ENCODE assay signal across 1 cellular context in the genomic region with DNA sequence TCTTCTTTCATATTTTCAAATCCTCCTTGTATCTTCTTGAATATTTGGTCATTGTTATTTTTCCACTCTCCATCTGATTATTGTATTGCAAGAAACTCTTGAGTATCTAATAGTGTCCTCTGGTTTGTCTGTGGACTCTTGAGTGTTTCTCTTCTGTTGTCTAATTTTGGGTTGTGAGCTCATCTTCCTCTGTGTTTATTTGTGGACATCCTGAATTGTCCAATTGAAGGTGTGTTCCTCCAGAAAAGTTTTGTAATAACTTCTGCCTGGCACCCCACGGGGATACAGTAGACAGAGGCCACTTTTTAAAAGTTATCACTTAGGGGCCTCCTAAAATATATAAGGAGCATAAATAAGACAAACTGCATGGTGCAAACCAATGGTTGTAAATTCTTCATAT.
TF ChIP-seq lines count a peak whose summit lies in the region.

No MANE protein-coding gene starts in this region.

TF ChIP-seq in WTC11, 78 proteins besides CTCF, POLR2A, EP300 and RAD21 (continued from another document):
- TF ChIP-seq, protein P1, sequence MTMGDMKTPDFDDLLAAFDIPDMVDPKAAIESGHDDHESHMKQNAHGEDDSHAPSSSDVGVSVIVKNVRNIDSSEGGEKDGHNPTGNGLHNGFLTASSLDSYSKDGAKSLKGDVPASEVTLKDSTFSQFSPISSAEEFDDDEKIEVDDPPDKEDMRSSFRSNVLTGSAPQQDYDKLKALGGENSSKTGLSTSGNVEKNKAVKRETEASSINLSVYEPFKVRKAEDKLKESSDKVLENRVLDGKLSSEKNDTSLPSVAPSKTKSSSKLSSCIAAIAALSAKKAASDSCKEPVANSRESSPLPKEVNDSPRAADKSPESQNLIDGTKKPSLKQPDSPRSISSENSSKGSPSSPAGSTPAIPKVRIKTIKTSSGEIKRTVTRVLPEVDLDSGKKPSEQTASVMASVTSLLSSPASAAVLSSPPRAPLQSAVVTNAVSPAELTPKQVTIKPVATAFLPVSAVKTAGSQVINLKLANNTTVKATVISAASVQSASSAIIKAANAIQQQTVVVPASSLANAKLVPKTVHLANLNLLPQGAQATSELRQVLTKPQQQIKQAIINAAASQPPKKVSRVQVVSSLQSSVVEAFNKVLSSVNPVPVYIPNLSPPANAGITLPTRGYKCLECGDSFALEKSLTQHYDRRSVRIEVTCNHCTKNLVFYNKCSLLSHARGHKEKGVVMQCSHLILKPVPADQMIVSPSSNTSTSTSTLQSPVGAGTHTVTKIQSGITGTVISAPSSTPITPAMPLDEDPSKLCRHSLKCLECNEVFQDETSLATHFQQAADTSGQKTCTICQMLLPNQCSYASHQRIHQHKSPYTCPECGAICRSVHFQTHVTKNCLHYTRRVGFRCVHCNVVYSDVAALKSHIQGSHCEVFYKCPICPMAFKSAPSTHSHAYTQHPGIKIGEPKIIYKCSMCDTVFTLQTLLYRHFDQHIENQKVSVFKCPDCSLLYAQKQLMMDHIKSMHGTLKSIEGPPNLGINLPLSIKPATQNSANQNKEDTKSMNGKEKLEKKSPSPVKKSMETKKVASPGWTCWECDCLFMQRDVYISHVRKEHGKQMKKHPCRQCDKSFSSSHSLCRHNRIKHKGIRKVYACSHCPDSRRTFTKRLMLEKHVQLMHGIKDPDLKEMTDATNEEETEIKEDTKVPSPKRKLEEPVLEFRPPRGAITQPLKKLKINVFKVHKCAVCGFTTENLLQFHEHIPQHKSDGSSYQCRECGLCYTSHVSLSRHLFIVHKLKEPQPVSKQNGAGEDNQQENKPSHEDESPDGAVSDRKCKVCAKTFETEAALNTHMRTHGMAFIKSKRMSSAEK (CRISPR knock-in tag; IDR thresholded peaks at IDR 0.05; ENCODE audit: borderline replicate concordance) = no peak
- TF ChIP-seq TCF7 (CRISPR knock-in tag; IDR thresholded peaks at IDR 0.05; ENCODE audit: low read depth) (no peak), NFE2L1 (CRISPR knock-in tag; IDR thresholded peaks at IDR 0.05) (no peak), KAT7 (CRISPR knock-in tag; IDR thresholded peaks at IDR 0.05; ENCODE audit: borderline replicate concordance) (no peak), ATF1 (CRISPR knock-in tag; IDR thresholded peaks at IDR 0.05) (no peak), ELF4 (CRISPR knock-in tag; IDR thresholded peaks at IDR 0.05; ENCODE audit: low read depth) (no peak)
- TF ChIP-seq, protein P2, sequence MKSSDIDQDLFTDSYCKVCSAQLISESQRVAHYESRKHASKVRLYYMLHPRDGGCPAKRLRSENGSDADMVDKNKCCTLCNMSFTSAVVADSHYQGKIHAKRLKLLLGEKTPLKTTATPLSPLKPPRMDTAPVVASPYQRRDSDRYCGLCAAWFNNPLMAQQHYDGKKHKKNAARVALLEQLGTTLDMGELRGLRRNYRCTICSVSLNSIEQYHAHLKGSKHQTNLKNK (CRISPR knock-in tag; IDR thresholded peaks at IDR 0.05) = no peak
- TF ChIP-seq, protein P3, sequence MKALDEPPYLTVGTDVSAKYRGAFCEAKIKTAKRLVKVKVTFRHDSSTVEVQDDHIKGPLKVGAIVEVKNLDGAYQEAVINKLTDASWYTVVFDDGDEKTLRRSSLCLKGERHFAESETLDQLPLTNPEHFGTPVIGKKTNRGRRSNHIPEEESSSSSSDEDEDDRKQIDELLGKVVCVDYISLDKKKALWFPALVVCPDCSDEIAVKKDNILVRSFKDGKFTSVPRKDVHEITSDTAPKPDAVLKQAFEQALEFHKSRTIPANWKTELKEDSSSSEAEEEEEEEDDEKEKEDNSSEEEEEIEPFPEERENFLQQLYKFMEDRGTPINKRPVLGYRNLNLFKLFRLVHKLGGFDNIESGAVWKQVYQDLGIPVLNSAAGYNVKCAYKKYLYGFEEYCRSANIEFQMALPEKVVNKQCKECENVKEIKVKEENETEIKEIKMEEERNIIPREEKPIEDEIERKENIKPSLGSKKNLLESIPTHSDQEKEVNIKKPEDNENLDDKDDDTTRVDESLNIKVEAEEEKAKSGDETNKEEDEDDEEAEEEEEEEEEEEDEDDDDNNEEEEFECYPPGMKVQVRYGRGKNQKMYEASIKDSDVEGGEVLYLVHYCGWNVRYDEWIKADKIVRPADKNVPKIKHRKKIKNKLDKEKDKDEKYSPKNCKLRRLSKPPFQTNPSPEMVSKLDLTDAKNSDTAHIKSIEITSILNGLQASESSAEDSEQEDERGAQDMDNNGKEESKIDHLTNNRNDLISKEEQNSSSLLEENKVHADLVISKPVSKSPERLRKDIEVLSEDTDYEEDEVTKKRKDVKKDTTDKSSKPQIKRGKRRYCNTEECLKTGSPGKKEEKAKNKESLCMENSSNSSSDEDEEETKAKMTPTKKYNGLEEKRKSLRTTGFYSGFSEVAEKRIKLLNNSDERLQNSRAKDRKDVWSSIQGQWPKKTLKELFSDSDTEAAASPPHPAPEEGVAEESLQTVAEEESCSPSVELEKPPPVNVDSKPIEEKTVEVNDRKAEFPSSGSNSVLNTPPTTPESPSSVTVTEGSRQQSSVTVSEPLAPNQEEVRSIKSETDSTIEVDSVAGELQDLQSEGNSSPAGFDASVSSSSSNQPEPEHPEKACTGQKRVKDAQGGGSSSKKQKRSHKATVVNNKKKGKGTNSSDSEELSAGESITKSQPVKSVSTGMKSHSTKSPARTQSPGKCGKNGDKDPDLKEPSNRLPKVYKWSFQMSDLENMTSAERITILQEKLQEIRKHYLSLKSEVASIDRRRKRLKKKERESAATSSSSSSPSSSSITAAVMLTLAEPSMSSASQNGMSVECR (CRISPR knock-in tag; IDR thresholded peaks at IDR 0.05; ENCODE audit: borderline replicate concordance) = no peak
- TF ChIP-seq, protein P4, sequence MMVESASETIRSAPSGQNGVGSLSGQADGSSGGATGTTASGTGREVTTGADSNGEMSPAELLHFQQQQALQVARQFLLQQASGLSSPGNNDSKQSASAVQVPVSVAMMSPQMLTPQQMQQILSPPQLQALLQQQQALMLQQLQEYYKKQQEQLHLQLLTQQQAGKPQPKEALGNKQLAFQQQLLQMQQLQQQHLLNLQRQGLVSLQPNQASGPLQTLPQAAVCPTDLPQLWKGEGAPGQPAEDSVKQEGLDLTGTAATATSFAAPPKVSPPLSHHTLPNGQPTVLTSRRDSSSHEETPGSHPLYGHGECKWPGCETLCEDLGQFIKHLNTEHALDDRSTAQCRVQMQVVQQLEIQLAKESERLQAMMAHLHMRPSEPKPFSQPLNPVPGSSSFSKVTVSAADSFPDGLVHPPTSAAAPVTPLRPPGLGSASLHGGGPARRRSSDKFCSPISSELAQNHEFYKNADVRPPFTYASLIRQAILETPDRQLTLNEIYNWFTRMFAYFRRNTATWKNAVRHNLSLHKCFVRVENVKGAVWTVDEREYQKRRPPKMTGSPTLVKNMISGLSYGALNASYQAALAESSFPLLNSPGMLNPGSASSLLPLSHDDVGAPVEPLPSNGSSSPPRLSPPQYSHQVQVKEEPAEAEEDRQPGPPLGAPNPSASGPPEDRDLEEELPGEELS (CRISPR knock-in tag; IDR thresholded peaks at IDR 0.05) = no peak
